Comparison of ENCODE assay signal across 28 cellular contexts in genomic region chr17:64632606-64633005, GRCh38. TPM values are rescaled to one million over a fixed set of nuclear protein-coding genes. Genes with fewer than 3 reads are reported as not detected.
A peak's percentile ranks its signal among the peaks of the same experiment; 100 is the strongest.
DNase-seq lines count a peak whose midpoint lies in the region; ATAC-seq, FAIRE-seq and TF ChIP-seq lines count a peak whose summit lies in the region.
"Had no signal": no experiment of that assay in that cellular context is flagged by ENCODE, and none has a peak within 500 bp of the region (broad histone marks: within the 10 kb centered on the region; RNA-seq: fewer than 3 reads in every experiment).

No MANE protein-coding gene starts in this region.

- H3K9me3 ChIP-seq in A549 = no peaks in the 10 kb centered on the region
- H3K9me3 ChIP-seq in IMR-90 (ENCODE audit: control insufficient read depth, insufficient read depth, low read length) = no peaks in the 10 kb centered on the region
- no peaks in the 10 kb centered on the region for H3K9me3 ChIP-seq in mesodermal cell (ENCODE audit: control insufficient read depth, low read length)
- H3K9me3 ChIP-seq: heart left ventricle, left lung, Peyer's patch, psoas muscle, SJCRH30, upper lobe of left lung had no signal

- H3K18ac ChIP-seq in IMR-90 (ENCODE audit: low read depth, low read length) = no peak overlapping the region

- no peaks in the 10 kb centered on the region for H3K27me3 Mint-ChIP-seq in dendritic cell treated with granulocyte-macrophage colony-stimulating factor and Interleukin-4, amounts not matched to agents 40 ng/mL and 50 ng/mL, for 4 days
- H3K27me3 Mint-ChIP-seq: activated CD4-positive, alpha-beta T cell treated with anti-CD3 and anti-CD28 coated beads for 36 hours; activated naive CD4-positive, alpha-beta T cell treated with anti-CD3 and anti-CD28 coated beads, Interleukin-2, amount 50 U/mL, for 24 hours; IgD-negative memory B cell had no signal

- H3K4me1 ChIP-seq in A549 = peaks cover 25% of the 10 kb centered on the region
- H3K4me1 ChIP-seq in IMR-90 (ENCODE audit: control insufficient read depth, insufficient read depth, low read length) = peaks cover 24% of the 10 kb centered on the region
- peaks cover 49% of the 10 kb centered on the region for H3K4me1 ChIP-seq in mesodermal cell (ENCODE audit: control insufficient read depth, insufficient read depth, low read length, poor library complexity, severe bottlenecking)
- H3K4me1 ChIP-seq: SJCRH30 had no signal

- no peak overlapping the region for H3K4me3 Mint-ChIP-seq in dendritic cell treated with granulocyte-macrophage colony-stimulating factor and Interleukin-4, amounts not matched to agents 40 ng/mL and 50 ng/mL, for 4 days
- H3K4me3 Mint-ChIP-seq: activated CD4-positive, alpha-beta T cell treated with anti-CD3 and anti-CD28 coated beads for 36 hours; activated naive CD4-positive, alpha-beta T cell treated with anti-CD3 and anti-CD28 coated beads, Interleukin-2, amount 50 U/mL, for 24 hours; endodermal cell; neural crest cell; T-helper 1 cell treated with Interleukin-12 subunit alpha and Interleukin-12 subunit beta and Interleukin-4 antibody, amounts not matched to agents 30 μg/mL and 1 μg/mL, for 36 hours had no signal

- no peak overlapping the region for H2BK120ac ChIP-seq in IMR-90 (ENCODE audit: low read depth, low read length)

- H3K36me3 ChIP-seq in IMR-90 (ENCODE audit: control insufficient read depth, insufficient read depth, low read length) (peaks cover 16% of the 10 kb centered on the region), mesodermal cell (ENCODE audit: control insufficient read depth, insufficient read depth, low read length) (peaks cover 74% of the 10 kb centered on the region)
- H3K36me3 ChIP-seq: heart left ventricle, left lung, Peyer's patch, SJCRH30, upper lobe of left lung had no signal

- no peak overlapping the region for H3K23ac ChIP-seq in IMR-90 (ENCODE audit: low read depth, low read length)

- no peak overlapping the region for H3K4ac ChIP-seq in IMR-90 (ENCODE audit: low read depth, low read length)

- CTCF ChIA-PET in A549 (lab: Yijun Ruan, JAX) = interaction anchor here (1.0 to 7.0 kb wide), 8 partner anchors 10 to 312 kb away, joined by 3 to 42 read pairs (median 5); no protein-coding TSS in a partner anchor
- CTCF ChIA-PET in IMR-90 (lab: Yijun Ruan, JAX) = interaction anchor here (0.9 kb wide), 1 partner anchor 9 kb away, joined by 3 read pairs; no protein-coding TSS in a partner anchor

- in situ Hi-C loops in IMR-90 (cut with MboI; ENCODE audit: low sequenced_read_pairs) = loop anchor here (25.0 kb wide), 1 partner anchor 320 kb away; no protein-coding TSS in a partner anchor

- H4K8ac ChIP-seq in IMR-90 (ENCODE audit: low read depth in 2 of 2, low read length in 2 of 2) = peak overlapping the region in 1 of 2 experiments; percentile 4; a peak in 1 of 4 replicates

- FAIRE-seq in A549 (lab: Jason Lieb, UNC) = no peak
- FAIRE-seq: H54 had no signal

- no peak overlapping the region for H4K5ac ChIP-seq in IMR-90 (ENCODE audit: low read depth, low read length)

- H3K36me3 Mint-ChIP-seq in dendritic cell treated with granulocyte-macrophage colony-stimulating factor and Interleukin-4, amounts not matched to agents 40 ng/mL and 50 ng/mL, for 4 days (ENCODE audit: low read depth) = peaks cover 4% of the 10 kb centered on the region

- intact Hi-C loops in IMR-90 (cut with micrococcal nuclease) (no loop called here), head of caudate nucleus (cut with DNase I) (no loop called here)
- intact Hi-C loops in dendritic cell treated with granulocyte-macrophage colony-stimulating factor and Interleukin-4, amounts not matched to agents 40 ng/mL and 50 ng/mL, for 4 days (cut with micrococcal nuclease) = no loop called here

- H3K27me3 ChIP-seq in IMR-90 (ENCODE audit: control insufficient read depth, insufficient read depth, low read length) = no peaks in the 10 kb centered on the region
- H3K27me3 ChIP-seq: BLaER1 treated with 17β-estradiol and CSF1 and Interleukin-3, amounts not matched to agents 10 nM and 100 nM; heart left ventricle; left lung; Peyer's patch; SJCRH30; upper lobe of left lung had no signal

- dilution Hi-C loops in IMR-90 (cut with HindIII; ENCODE audit: low sequenced_read_pairs, unreplicated experiment) = no loop called here

- no peak for TF ChIP-seq EP300 in A549 (IDR thresholded peaks at IDR 0.05)

- peaks cover 100% of the 10 kb centered on the region for H4K20me1 ChIP-seq in IMR-90 (ENCODE audit: insufficient read depth, low read length)

- H2AK5ac ChIP-seq in IMR-90 (ENCODE audit: low read depth, low read length) = no peak overlapping the region

- H4K91ac ChIP-seq in IMR-90 (ENCODE audit: insufficient read depth, low read depth, low read length) = no peak overlapping the region

- DNase-seq in A549 (ENCODE audit: low read depth in 1 of 2, low spot score in 1 of 2) = no peak
- DNase-seq in IMR-90 = peak; percentile 59
- no peak for DNase-seq in head of caudate nucleus
- DNase-seq in T1000 (lab: John Stamatoyannopoulos, UW) = no peak
- no peak for DNase-seq in NCI-H510A treated with DMSO at 0.1 percent for 48 hours (lab: John Stamatoyannopoulos, UW)
- DNase-seq: activated CD4-positive, alpha-beta T cell treated with anti-CD3 and anti-CD28 coated beads for 36 hours; activated T-cell treated with anti-CD3 and anti-CD28 coated beads, Interleukin-2, amount 50 U/mL, for 48 hours; EL; endodermal cell; heart left ventricle; left lung; NCI-H1417; NCI-H446 treated with DMSO at 0.1 percent for 48 hours; NK-92 treated with Interleukin-12 subunit alpha and Interleukin-12 subunit beta, amount 100 ng/mL, for 24 hours; Peyer's patch; psoas muscle; SJCRH30; stimulated activated CD4-positive, alpha-beta T cell treated with anti-CD3 and anti-CD28 coated beads, Interleukin-4, amount 100 ng/mL, for 1 hour; upper lobe of left lung had no signal

- peak overlapping the region; percentile 30 for H3K27ac Mint-ChIP-seq in dendritic cell treated with granulocyte-macrophage colony-stimulating factor and Interleukin-4, amounts not matched to agents 40 ng/mL and 50 ng/mL, for 4 days
- H3K27ac Mint-ChIP-seq: activated CD4-positive, alpha-beta T cell treated with anti-CD3 and anti-CD28 coated beads for 36 hours; IgD-negative memory B cell had no signal

- ATAC-seq in A549 = peak; percentile 17 to 49; a peak in 3 of 6 replicates
- peak; percentile 12; the same call in 1 of the 2 replicates for ATAC-seq in IMR-90 (ENCODE audit: low read depth)
- no peak for ATAC-seq in GM19324 (IDR thresholded peaks at IDR 0.05; ENCODE audit: low FRiP score, unreplicated experiment)
- ATAC-seq: activated CD4-positive, alpha-beta T cell treated with anti-CD3 and anti-CD28 coated beads for 36 hours; left lung; psoas muscle had no signal

- H2AFZ ChIP-seq in IMR-90 (replicated peaks; ENCODE audit: low read length, poor library complexity) = no peak overlapping the region

- H3K9ac ChIP-seq in IMR-90 (ENCODE audit: low read depth, low read length) = peak overlapping the region; percentile 30; the same call in 1 of the 2 replicates

- no peaks in the 10 kb centered on the region for H3K9me3 Mint-ChIP-seq in dendritic cell treated with granulocyte-macrophage colony-stimulating factor and Interleukin-4, amounts not matched to agents 40 ng/mL and 50 ng/mL, for 4 days
- H3K9me3 Mint-ChIP-seq: activated naive CD4-positive, alpha-beta T cell treated with anti-CD3 and anti-CD28 coated beads, Interleukin-2, amount 50 U/mL, for 24 hours; endodermal cell; IgD-negative memory B cell; neural crest cell; T-helper 1 cell treated with Interleukin-12 subunit alpha and Interleukin-12 subunit beta and Interleukin-4 antibody, amounts not matched to agents 30 μg/mL and 1 μg/mL, for 36 hours had no signal

- no peak for TF ChIP-seq CTCF in A549 (IDR thresholded peaks at IDR 0.05)
- no peak for TF ChIP-seq CTCF in IMR-90 (conservative IDR thresholded peaks at IDR 0.05; ENCODE audit: low read depth, low read length)

- H3K4me3 ChIP-seq in A549 (no peak overlapping the region), IMR-90 (ENCODE audit: insufficient read depth, low read depth, low read length) (no peak overlapping the region), mesodermal cell (ENCODE audit: extremely low read depth, insufficient read depth, low read length, poor library complexity, severe bottlenecking) (no peak overlapping the region)
- H3K4me3 ChIP-seq: BLaER1 treated with 17β-estradiol and CSF1 and Interleukin-3, amounts not matched to agents 10 nM and 100 nM; heart left ventricle; left lung; Peyer's patch; psoas muscle; SJCRH30; upper lobe of left lung had no signal

- no peak overlapping the region for H3K56ac ChIP-seq in IMR-90 (ENCODE audit: extremely low read depth, insufficient read depth, low read length)

- peaks cover 0 to 37% of the 10 kb centered on the region in 2 experiments; a peak in 2 of 4 replicates for H3K79me1 ChIP-seq in IMR-90 (ENCODE audit: low read depth in 1 of 2, low read length in 2 of 2)

- POLR2A ChIA-PET in A549 (lab: Yijun Ruan, JAX) = no interaction called here
- POLR2A ChIA-PET in IMR-90 (lab: Charles Lee; ENCODE audit: unreplicated experiment) = no interaction called here

- peaks cover 21% of the 10 kb centered on the region for H3K9me1 ChIP-seq in IMR-90 (ENCODE audit: insufficient read depth, low read length)

- TF ChIP-seq POLR2A in A549 (IDR thresholded peaks at IDR 0.05; ENCODE audit: low read length) = no peak
- no peak for TF ChIP-seq POLR2A in IMR-90 (IDR thresholded peaks at IDR 0.05; ENCODE audit: low read depth, low read length)

- BruUV-seq in IMR-90 (replicated peaks; lab: Mats Ljungman, UMichigan) = no TSS peak

- H2BK5ac ChIP-seq in IMR-90 (ENCODE audit: low read depth, low read length, poor library complexity, severe bottlenecking) = peak overlapping the region; percentile 49

- no peak overlapping the region for H3K14ac ChIP-seq in IMR-90 (replicated peaks; ENCODE audit: low read depth, low read length)

- H2AK9ac ChIP-seq in IMR-90 (replicated peaks; ENCODE audit: low read depth, low read length, poor library complexity) = no peak overlapping the region

- TF ChIP-seq RAD21 in A549 (conservative IDR thresholded peaks at IDR 0.05 in 1 of 2, IDR thresholded peaks at IDR 0.05 in 1 of 2) = no peak
- no peak for TF ChIP-seq RAD21 in IMR-90 (IDR thresholded peaks at IDR 0.05; ENCODE audit: low read length)

- H3K4me2 ChIP-seq in A549 (peak overlapping the region; percentile 3; the same call in 1 of the 3 replicates), IMR-90 (ENCODE audit: low read depth, low read length) (peak overlapping the region; percentile 36; the same call in 1 of the 2 replicates)

- H3K27ac ChIP-seq in A549 (peak overlapping the region in 1 of 2 experiments; percentile 23; a peak in 2 of 6 replicates), IMR-90 (ENCODE audit: insufficient read depth, low read length) (no peak overlapping the region; the same call in 1 of the 2 replicates), mesodermal cell (ENCODE audit: low read depth, low read length, severe bottlenecking) (peak overlapping the region; percentile 36)
- H3K27ac ChIP-seq: heart left ventricle, left lung, Peyer's patch, psoas muscle, SJCRH30 had no signal

- H3K4me1 Mint-ChIP-seq in dendritic cell treated with granulocyte-macrophage colony-stimulating factor and Interleukin-4, amounts not matched to agents 40 ng/mL and 50 ng/mL, for 4 days (ENCODE audit: low read depth) = peaks cover 54% of the 10 kb centered on the region
- H3K4me1 Mint-ChIP-seq: endodermal cell had no signal

- H2BK15ac ChIP-seq in IMR-90 (ENCODE audit: low read depth, low read length) = no peak overlapping the region

- no peak overlapping the region for H2BK20ac ChIP-seq in IMR-90 (ENCODE audit: low read depth, low read length)

- WGBS in A549 (ENCODE audit: missing lambda C conversion rate) = 80% methylated on average over 2 of the region's 2 CpGs
- WGBS in IMR-90 (ENCODE audit: extremely low coverage in 2 of 2, insufficient read length in 1 of 2), 2 experiments = no CpG with 5 or more reads among the region's 2 CpGs
- 100% methylated on average over 1 to 2 of the region's 2 CpGs for WGBS in mesodermal cell (ENCODE audit: insufficient coverage in 2 of 2), 2 experiments

RNA-seq across cellular contexts. Expression of gene SMURF2, which starts 29.5 kb away (rescaled TPM):
- polyA plus RNA-seq in A549 (2011; rRNA removed) (26.3 and 29.1 TPM in 2 replicates), A549 (2017; fragmentation: RNase III; extraction: RNeasy Plus Mini Kit Qiagen cat#74134 plus additional on column Dnase treatment) (16.7 to 21.1 TPM (median 17.6 TPM) in 3 replicates), IMR-90 (2012; rRNA removed) (119 and 131 TPM in 2 replicates)
- polyA plus RNA-seq in A549 (2012; cell fraction: cytosol; rRNA removed) = 8.3 and 8.9 TPM in 2 replicates
- polyA plus RNA-seq in A549 (2012; cell fraction: nucleus; rRNA removed) = 7.0 and 11.0 TPM in 2 replicates
- polyA minus RNA-seq in A549 (2011; rRNA and poly(A)+ RNA removed) = 33.6 and 34.0 TPM in 2 replicates
- total RNA-seq in IMR-90 (2012; rRNA removed) = 736 and 774 TPM in 2 replicates
- 23.6 and 30.3 TPM in 2 replicates for polyA plus RNA-seq in IMR-90 (2012; cell fraction: cytosol; rRNA removed)
- 34.4 and 346 TPM in 2 replicates for polyA plus RNA-seq in IMR-90 (2012; cell fraction: nucleus; rRNA removed; ENCODE audit: low replicate concordance)
- 177 TPM for polyA plus RNA-seq in mesodermal cell (2013, experiment 1 of 2)
- 184 TPM for polyA plus RNA-seq in mesodermal cell (2013, experiment 2 of 2)
